ENCODE assay signal across 25 cellular contexts in the genomic region with DNA sequence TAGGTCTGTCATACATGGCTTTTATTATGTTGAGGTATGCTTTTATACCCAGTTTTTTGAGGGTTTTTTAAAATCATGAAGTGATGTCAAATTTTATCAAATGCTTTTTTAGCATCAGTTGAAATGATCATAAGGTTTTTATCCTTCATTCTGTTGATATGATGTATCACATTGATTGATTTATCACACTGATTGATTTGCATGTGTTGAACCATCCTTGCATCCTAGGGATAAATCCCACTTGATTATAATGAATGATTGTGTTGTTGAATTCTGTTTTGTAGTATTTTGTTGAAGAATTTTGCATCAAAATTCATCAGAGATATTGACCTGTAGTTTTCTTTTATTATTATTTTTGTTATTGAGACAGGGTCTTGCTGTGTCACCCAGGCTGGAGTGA.
"Had no signal": no experiment of that assay in that cellular context is flagged by ENCODE, and none has a peak within 500 bp of the region (broad histone marks: within the 10 kb centered on the region; RNA-seq: fewer than 3 reads in every experiment).

No MANE protein-coding gene starts in this region.

- DNase-seq: effector CD8-positive, alpha-beta T cell; effector memory CD8-positive, alpha-beta T cell; endodermal cell; erythroblast; esophagus squamous epithelium; foreskin fibroblast; heart left ventricle; hypothalamus; immature natural killer cell; islet precursor cell; kidney; kidney glomerular epithelial cell; left colon; left ventricle myocardium superior; lower lobe of right lung; mesenchymal stem cell; mucosa of descending colon; naive B cell had no signal

- H3K36me3 Mint-ChIP-seq: immature natural killer cell had no signal

- H3K9me3 ChIP-seq: esophagus squamous epithelium, gastroesophageal sphincter, lower lobe of right lung, mucosa of descending colon had no signal

- H3K36me3 ChIP-seq: esophagus squamous epithelium, gastroesophageal sphincter, heart left ventricle, lower lobe of right lung had no signal

- H3K27ac ChIP-seq: coronary artery, epithelial cell of prostate, esophagus squamous epithelium, gastroesophageal sphincter, heart left ventricle, hepatocyte, lower lobe of right lung had no signal

- H3K9me3 Mint-ChIP-seq: effector memory CD8-positive, alpha-beta T cell; immature natural killer cell; naive B cell had no signal

- H3K4me2 ChIP-seq: hepatocyte had no signal

- H3K4me1 Mint-ChIP-seq: mesothelial cell of epicardium had no signal

- H3K27me3 Mint-ChIP-seq: effector memory CD8-positive, alpha-beta T cell had no signal

- H3K27ac Mint-ChIP-seq: effector memory CD8-positive, alpha-beta T cell; endodermal cell; immature natural killer cell; mesothelial cell of epicardium had no signal

- ATAC-seq: effector memory CD8-positive, alpha-beta T cell; esophagus mucosa; gastroesophageal sphincter; heart left ventricle; left colon; left lobe of liver; left ventricle myocardium superior; lower lobe of right lung; mucosa of descending colon had no signal

- H3K4me3 Mint-ChIP-seq: effector memory CD8-positive, alpha-beta T cell; endodermal cell; immature natural killer cell; mesothelial cell of epicardium; naive B cell had no signal

- H3K27me3 ChIP-seq: esophagus squamous epithelium, gastroesophageal sphincter, heart left ventricle, hepatocyte had no signal

- H2AFZ ChIP-seq: hepatocyte had no signal

- H3K4me3 ChIP-seq: coronary artery, esophagus squamous epithelium, gastroesophageal sphincter, heart left ventricle, hepatocyte, lower lobe of right lung, mucosa of descending colon had no signal

- H3K4me1 ChIP-seq: lower lobe of right lung had no signal
